Comparison of ENCODE assay signal across 8 cellular contexts in genomic region chr11:29448246-29448877, GRCh38.
DNase-seq lines count a peak whose midpoint lies in the region; ATAC-seq, FAIRE-seq and TF ChIP-seq lines count a peak whose summit lies in the region.

No MANE protein-coding gene starts in this region.

- H3K9me2 ChIP-seq in OCI-LY1 (ENCODE audit: low read depth, low read length), result no peaks in the 10 kb centered on the region

- no peaks in the 10 kb centered on the region for H4K20me1 ChIP-seq in OCI-LY1 (ENCODE audit: insufficient read depth, low read length)

- ATAC-seq in GM21786 (IDR thresholded peaks at IDR 0.05; ENCODE audit: unreplicated experiment), result no peak

- H3K4me1 ChIP-seq in OCI-LY1 (ENCODE audit: insufficient read depth, low read length, severe bottlenecking), result no peaks in the 10 kb centered on the region

- H3K4me3 ChIP-seq in GM12875 (ENCODE audit: low read depth, low read length), result no peak overlapping the region
- H3K4me3 ChIP-seq in OCI-LY1 (ENCODE audit: low read depth, low read length, poor library complexity, severe bottlenecking), result no peak overlapping the region
- no peak overlapping the region for H3K4me3 ChIP-seq in fibroblast of mammary gland (ENCODE audit: control insufficient read depth, low read depth, low read length)

- no peaks in the 10 kb centered on the region for H3K9me3 ChIP-seq in OCI-LY1 (ENCODE audit: low read length)

- no peaks in the 10 kb centered on the region for H3K27me3 ChIP-seq in OCI-LY1 (ENCODE audit: insufficient read depth, low read length)

- H2AFZ ChIP-seq in OCI-LY1 (ENCODE audit: low read length), result no peak overlapping the region

- FAIRE-seq in RCC 7860 (lab: Jason Lieb, UNC), result no peak

- DNase-seq in fibroblast of mammary gland (ENCODE audit: low read depth), result peak; percentile 20
- peak; percentile 52 for DNase-seq in pons (ENCODE audit: low spot score)
- DNase-seq in stimulated activated CD4-positive, alpha-beta T cell treated with anti-CD3 and anti-CD28 coated beads, Interleukin-15, amount 100 ng/mL, for 24 hours, result no peak
- DNase-seq in activated T-cell treated with anti-CD3 and anti-CD28 coated beads, Interleukin-2, amount 50 U/mL, for 1 hour, result no peak
- no peak for DNase-seq in RCC 7860 (ENCODE audit: low spot score)

- no peaks in the 10 kb centered on the region for H3F3A ChIP-seq in OCI-LY1 (ENCODE audit: insufficient read depth, low read length)

- no peak overlapping the region for H3K4me2 ChIP-seq in OCI-LY1 (ENCODE audit: low read length)

- no peak overlapping the region for H3K27ac ChIP-seq in OCI-LY1 (ENCODE audit: low read depth, low read length, poor library complexity, severe bottlenecking)

- no peaks in the 10 kb centered on the region for H3K79me2 ChIP-seq in OCI-LY1 (ENCODE audit: insufficient read depth, low read length)

- no peak overlapping the region for H3K9ac ChIP-seq in OCI-LY1 (ENCODE audit: low read length)

- no peaks in the 10 kb centered on the region for H3K36me3 ChIP-seq in OCI-LY1 (ENCODE audit: insufficient read depth, low read length)

- TF ChIP-seq CTCF in GM12875 (IDR thresholded peaks at IDR 0.05; ENCODE audit: borderline replicate concordance, insufficient read depth, low read depth, low read length) (peak; percentile 29; the same call in 1 of the 2 replicates), OCI-LY1 (IDR thresholded peaks at IDR 0.05; ENCODE audit: low read length) (peak; percentile 38; the same call in 1 of the 2 replicates), fibroblast of mammary gland (conservative IDR thresholded peaks at IDR 0.05; ENCODE audit: control insufficient read depth, insufficient read depth, low read depth, low read length) (peak; percentile 52)

Comparison
In these comparisons a context has a peak if more than half of its experiments do, and no peak if none do; other contexts are left out.
1. DNase-seq: peak in fibroblast of mammary gland (single experiment) and pons (single experiment); none in stimulated activated CD4-positive, alpha-beta T cell treated with anti-CD3 and anti-CD28 coated beads, Interleukin-15, amount 100 ng/mL, for 24 hours (single experiment), activated T-cell treated with anti-CD3 and anti-CD28 coated beads, Interleukin-2, amount 50 U/mL, for 1 hour (single experiment) and RCC 7860 (single experiment).
2. Peak in every context shown above with its lines, with median percentiles within 50 percentile points of each other: CTCF ChIP-seq.